In the genomic region with DNA sequence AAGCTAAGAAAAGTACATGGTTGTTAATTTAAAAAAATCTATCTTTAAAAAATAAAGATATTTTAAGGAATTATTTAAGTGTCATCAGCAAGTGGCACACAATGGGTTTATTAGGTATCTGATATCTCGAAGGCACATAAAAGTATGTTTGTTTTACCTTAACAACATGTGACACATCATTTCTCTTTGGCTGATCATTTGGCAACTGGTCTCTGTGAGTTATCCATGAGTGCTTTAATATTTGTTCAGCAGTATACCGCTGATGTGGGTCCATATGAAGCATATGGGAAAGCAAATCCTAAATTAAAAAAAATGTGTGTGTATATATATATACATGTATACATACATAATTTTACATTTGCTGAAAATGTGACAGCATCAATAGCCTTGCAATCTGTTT, we compare ENCODE assay signal across 16 cellular contexts.
DNase-seq lines count a peak whose midpoint lies in the region; ATAC-seq and TF ChIP-seq lines count a peak whose summit lies in the region.
"Had no signal": no experiment of that assay in that cellular context is flagged by ENCODE, and none has a peak within 500 bp of the region (broad histone marks: within the 10 kb centered on the region; RNA-seq: fewer than 3 reads in every experiment).

No MANE protein-coding gene starts in this region.

- no peaks in the 10 kb centered on the region for H3K36me3 ChIP-seq in PC-3 (ENCODE audit: low read depth, low read length)
- H3K36me3 ChIP-seq: BE2C had no signal

- TF ChIP-seq CTCF in PC-3 (conservative IDR thresholded peaks at IDR 0.05; ENCODE audit: low read depth, low read length) (no peak), fibroblast of mammary gland (conservative IDR thresholded peaks at IDR 0.05; ENCODE audit: control insufficient read depth, insufficient read depth, low read depth, low read length) (no peak)

- H3K4me3 ChIP-seq in PC-3 (ENCODE audit: low read length), result no peak overlapping the region
- H3K4me3 ChIP-seq in fibroblast of mammary gland (ENCODE audit: control insufficient read depth, low read depth, low read length), result no peak overlapping the region

- H2AFZ ChIP-seq in PC-3 (ENCODE audit: low read length), result no peak overlapping the region

- no peaks in the 10 kb centered on the region for H3F3A ChIP-seq in PC-3 (ENCODE audit: low read length, unreplicated experiment)

- H3K27ac ChIP-seq in PC-3 (ENCODE audit: low read length), result no peak overlapping the region

- CTCF ChIA-PET in PC-3 (lab: Charles Lee), result no interaction called here

- no peaks in the 10 kb centered on the region for H3K9me3 ChIP-seq in PC-3 (ENCODE audit: low read length)
- H3K9me3 ChIP-seq: BE2C had no signal

- peaks cover 13% of the 10 kb centered on the region; the same call in 1 of the 2 replicates for H3K4me1 ChIP-seq in PC-3 (ENCODE audit: insufficient read depth, low read length)
- H3K4me1 ChIP-seq: BE2C had no signal

- no peaks in the 10 kb centered on the region for H3K9me2 ChIP-seq in PC-3 (replicated peaks; ENCODE audit: low read length)

- ATAC-seq in PC-3 (peak; percentile 89), HG02759 (IDR thresholded peaks at IDR 0.05; ENCODE audit: unreplicated experiment) (no peak), HG02870 (IDR thresholded peaks at IDR 0.05; ENCODE audit: unreplicated experiment) (no peak)

- DNase-seq in NCI-H748 (lab: John Stamatoyannopoulos, UW; ENCODE audit: unreplicated experiment) (peak; percentile 22), NCI-H748 treated with DMSO at 0.1 percent for 48 hours (lab: John Stamatoyannopoulos, UW) (no peak), PC-3 (peak; percentile 72), fibroblast of mammary gland (ENCODE audit: low read depth) (peak; percentile 5)
- DNase-seq: ACHN; BE2C; C1 segment of cervical spinal cord; CD4-positive, CD25-positive, alpha-beta regulatory T cell; CD8-positive, alpha-beta memory T cell; COR-L47; DMS 273 treated with DMSO at 0.1 percent for 48 hours; DMS79 treated with DMSO at 0.1 percent for 48 hours; GF-D8; H9 had no signal

- no peak overlapping the region for H3K4me2 ChIP-seq in PC-3 (ENCODE audit: low read length)

- H4K20me1 ChIP-seq in PC-3 (ENCODE audit: low read length), result no peaks in the 10 kb centered on the region

- H3K79me2 ChIP-seq in PC-3 (ENCODE audit: low read length), result no peaks in the 10 kb centered on the region

- no peak overlapping the region for H3K9ac ChIP-seq in PC-3 (ENCODE audit: low read length)

- POLR2A ChIA-PET in PC-3 (lab: Charles Lee; ENCODE audit: unreplicated experiment), result no interaction called here

- BruUV-seq in PC-3 (replicated peaks; lab: Mats Ljungman, UMichigan), result no TSS peak

- H3K27me3 ChIP-seq in PC-3 (ENCODE audit: low read length), result no peaks in the 10 kb centered on the region
- H3K27me3 ChIP-seq: BE2C had no signal

- intact Hi-C loops in PC-3 (cut with micrococcal nuclease), result no loop called here
